1 cellular context compared by ENCODE assay signal in the genomic region with DNA sequence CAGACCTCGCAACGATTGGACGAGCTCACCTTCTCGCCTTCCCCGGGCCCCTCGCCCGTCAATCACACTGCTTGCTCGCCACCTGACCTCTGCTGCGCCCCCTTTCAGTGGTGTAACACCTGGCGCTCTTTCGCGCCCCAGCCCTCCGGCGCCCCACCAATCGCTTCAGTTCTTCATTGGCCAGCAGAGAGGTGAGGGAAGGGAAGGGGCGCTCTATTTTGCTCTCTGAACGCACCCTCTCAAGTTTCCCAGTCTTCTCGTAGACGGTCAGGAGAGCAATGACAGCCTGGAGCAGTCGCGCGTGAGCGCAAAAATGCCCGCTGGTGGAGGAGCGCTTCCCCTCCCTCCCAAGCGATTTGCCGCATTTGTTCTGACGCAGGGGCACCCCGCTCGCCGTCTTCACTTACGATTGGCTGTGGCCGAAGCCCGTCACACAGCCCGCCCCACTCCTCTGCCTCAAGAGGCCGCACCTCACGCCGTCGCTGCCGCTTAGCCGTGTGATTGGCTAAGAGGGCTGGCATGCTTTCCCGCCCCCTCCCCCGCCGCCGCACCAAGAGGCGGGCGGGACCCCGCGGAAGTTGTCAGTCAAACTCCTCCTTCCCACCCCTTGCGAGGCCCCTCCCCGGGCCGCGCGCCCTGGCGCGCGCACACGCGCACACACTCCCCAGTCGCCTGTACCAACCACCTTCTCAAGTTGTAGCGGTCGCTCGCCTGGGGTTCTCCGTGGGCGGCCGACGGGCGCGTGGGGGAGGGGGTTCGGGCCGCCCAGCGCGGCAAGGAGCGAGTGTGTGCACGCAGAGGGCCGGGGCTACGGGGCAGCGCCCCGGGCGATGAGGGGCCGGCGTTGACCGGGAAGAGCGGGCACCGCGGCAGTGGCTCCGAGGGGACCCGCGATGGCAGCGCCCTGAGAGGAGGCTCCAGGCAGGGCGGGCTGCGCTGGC.
TF ChIP-seq lines count a peak whose summit lies in the region.

A gene (plus strand): TSS at position 667 of the 941 bp plus-strand sequence. CDS start 701 bp downstream, outside the sequence.

TF ChIP-seq in K562, 482 proteins besides CTCF, POLR2A, EP300 and RAD21 (continued from another document and continues in another):
- TF ChIP-seq, protein P1, sequence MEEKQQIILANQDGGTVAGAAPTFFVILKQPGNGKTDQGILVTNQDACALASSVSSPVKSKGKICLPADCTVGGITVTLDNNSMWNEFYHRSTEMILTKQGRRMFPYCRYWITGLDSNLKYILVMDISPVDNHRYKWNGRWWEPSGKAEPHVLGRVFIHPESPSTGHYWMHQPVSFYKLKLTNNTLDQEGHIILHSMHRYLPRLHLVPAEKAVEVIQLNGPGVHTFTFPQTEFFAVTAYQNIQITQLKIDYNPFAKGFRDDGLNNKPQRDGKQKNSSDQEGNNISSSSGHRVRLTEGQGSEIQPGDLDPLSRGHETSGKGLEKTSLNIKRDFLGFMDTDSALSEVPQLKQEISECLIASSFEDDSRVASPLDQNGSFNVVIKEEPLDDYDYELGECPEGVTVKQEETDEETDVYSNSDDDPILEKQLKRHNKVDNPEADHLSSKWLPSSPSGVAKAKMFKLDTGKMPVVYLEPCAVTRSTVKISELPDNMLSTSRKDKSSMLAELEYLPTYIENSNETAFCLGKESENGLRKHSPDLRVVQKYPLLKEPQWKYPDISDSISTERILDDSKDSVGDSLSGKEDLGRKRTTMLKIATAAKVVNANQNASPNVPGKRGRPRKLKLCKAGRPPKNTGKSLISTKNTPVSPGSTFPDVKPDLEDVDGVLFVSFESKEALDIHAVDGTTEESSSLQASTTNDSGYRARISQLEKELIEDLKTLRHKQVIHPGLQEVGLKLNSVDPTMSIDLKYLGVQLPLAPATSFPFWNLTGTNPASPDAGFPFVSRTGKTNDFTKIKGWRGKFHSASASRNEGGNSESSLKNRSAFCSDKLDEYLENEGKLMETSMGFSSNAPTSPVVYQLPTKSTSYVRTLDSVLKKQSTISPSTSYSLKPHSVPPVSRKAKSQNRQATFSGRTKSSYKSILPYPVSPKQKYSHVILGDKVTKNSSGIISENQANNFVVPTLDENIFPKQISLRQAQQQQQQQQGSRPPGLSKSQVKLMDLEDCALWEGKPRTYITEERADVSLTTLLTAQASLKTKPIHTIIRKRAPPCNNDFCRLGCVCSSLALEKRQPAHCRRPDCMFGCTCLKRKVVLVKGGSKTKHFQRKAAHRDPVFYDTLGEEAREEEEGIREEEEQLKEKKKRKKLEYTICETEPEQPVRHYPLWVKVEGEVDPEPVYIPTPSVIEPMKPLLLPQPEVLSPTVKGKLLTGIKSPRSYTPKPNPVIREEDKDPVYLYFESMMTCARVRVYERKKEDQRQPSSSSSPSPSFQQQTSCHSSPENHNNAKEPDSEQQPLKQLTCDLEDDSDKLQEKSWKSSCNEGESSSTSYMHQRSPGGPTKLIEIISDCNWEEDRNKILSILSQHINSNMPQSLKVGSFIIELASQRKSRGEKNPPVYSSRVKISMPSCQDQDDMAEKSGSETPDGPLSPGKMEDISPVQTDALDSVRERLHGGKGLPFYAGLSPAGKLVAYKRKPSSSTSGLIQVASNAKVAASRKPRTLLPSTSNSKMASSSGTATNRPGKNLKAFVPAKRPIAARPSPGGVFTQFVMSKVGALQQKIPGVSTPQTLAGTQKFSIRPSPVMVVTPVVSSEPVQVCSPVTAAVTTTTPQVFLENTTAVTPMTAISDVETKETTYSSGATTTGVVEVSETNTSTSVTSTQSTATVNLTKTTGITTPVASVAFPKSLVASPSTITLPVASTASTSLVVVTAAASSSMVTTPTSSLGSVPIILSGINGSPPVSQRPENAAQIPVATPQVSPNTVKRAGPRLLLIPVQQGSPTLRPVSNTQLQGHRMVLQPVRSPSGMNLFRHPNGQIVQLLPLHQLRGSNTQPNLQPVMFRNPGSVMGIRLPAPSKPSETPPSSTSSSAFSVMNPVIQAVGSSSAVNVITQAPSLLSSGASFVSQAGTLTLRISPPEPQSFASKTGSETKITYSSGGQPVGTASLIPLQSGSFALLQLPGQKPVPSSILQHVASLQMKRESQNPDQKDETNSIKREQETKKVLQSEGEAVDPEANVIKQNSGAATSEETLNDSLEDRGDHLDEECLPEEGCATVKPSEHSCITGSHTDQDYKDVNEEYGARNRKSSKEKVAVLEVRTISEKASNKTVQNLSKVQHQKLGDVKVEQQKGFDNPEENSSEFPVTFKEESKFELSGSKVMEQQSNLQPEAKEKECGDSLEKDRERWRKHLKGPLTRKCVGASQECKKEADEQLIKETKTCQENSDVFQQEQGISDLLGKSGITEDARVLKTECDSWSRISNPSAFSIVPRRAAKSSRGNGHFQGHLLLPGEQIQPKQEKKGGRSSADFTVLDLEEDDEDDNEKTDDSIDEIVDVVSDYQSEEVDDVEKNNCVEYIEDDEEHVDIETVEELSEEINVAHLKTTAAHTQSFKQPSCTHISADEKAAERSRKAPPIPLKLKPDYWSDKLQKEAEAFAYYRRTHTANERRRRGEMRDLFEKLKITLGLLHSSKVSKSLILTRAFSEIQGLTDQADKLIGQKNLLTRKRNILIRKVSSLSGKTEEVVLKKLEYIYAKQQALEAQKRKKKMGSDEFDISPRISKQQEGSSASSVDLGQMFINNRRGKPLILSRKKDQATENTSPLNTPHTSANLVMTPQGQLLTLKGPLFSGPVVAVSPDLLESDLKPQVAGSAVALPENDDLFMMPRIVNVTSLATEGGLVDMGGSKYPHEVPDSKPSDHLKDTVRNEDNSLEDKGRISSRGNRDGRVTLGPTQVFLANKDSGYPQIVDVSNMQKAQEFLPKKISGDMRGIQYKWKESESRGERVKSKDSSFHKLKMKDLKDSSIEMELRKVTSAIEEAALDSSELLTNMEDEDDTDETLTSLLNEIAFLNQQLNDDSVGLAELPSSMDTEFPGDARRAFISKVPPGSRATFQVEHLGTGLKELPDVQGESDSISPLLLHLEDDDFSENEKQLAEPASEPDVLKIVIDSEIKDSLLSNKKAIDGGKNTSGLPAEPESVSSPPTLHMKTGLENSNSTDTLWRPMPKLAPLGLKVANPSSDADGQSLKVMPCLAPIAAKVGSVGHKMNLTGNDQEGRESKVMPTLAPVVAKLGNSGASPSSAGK (IDR thresholded peaks at IDR 0.05) = peak; percentile 73
- TF ChIP-seq SMARCA5 (IDR thresholded peaks at IDR 0.05) = no peak
- TF ChIP-seq ZNF212 (CRISPR knock-in tag; IDR thresholded peaks at IDR 0.05) = peak; percentile 86; the same call in 1 of the 2 replicates
- TF ChIP-seq, protein P2, sequence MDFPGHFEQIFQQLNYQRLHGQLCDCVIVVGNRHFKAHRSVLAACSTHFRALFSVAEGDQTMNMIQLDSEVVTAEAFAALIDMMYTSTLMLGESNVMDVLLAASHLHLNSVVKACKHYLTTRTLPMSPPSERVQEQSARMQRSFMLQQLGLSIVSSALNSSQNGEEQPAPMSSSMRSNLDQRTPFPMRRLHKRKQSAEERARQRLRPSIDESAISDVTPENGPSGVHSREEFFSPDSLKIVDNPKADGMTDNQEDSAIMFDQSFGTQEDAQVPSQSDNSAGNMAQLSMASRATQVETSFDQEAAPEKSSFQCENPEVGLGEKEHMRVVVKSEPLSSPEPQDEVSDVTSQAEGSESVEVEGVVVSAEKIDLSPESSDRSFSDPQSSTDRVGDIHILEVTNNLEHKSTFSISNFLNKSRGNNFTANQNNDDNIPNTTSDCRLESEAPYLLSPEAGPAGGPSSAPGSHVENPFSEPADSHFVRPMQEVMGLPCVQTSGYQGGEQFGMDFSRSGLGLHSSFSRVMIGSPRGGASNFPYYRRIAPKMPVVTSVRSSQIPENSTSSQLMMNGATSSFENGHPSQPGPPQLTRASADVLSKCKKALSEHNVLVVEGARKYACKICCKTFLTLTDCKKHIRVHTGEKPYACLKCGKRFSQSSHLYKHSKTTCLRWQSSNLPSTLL (IDR thresholded peaks at IDR 0.05) = no peak
- peak; percentile 100 for TF ChIP-seq CTBP1 (IDR thresholded peaks at IDR 0.05; ENCODE audit: borderline replicate concordance)
- TF ChIP-seq PRMT5 (CRISPR knock-in tag; IDR thresholded peaks at IDR 0.05) = no peak
- TF ChIP-seq MAFG (tag; conservative IDR thresholded peaks at IDR 0.05) = no peak
- no peak for TF ChIP-seq TRIM28 (IDR thresholded peaks at IDR 0.05)
- TF ChIP-seq, protein P3, sequence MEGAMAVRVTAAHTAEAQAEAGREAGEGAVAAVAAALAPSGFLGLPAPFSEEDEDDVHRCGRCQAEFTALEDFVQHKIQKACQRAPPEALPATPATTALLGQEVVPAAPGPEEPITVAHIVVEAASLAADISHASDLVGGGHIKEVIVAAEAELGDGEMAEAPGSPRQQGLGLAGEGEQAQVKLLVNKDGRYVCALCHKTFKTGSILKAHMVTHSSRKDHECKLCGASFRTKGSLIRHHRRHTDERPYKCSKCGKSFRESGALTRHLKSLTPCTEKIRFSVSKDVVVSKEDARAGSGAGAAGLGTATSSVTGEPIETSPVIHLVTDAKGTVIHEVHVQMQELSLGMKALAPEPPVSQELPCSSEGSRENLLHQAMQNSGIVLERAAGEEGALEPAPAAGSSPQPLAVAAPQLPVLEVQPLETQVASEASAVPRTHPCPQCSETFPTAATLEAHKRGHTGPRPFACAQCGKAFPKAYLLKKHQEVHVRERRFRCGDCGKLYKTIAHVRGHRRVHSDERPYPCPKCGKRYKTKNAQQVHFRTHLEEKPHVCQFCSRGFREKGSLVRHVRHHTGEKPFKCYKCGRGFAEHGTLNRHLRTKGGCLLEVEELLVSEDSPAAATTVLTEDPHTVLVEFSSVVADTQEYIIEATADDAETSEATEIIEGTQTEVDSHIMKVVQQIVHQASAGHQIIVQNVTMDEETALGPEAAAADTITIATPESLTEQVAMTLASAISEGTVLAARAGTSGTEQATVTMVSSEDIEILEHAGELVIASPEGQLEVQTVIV (CRISPR knock-in tag; IDR thresholded peaks at IDR 0.05; ENCODE audit: borderline replicate concordance) = no peak
- peak; percentile 53 for TF ChIP-seq SMAD1 (IDR thresholded peaks at IDR 0.05; ENCODE audit: low read depth, low read length, partially characterized antibody)
- TF ChIP-seq SMARCC2 (IDR thresholded peaks at IDR 0.05; ENCODE audit: low read depth) = 0 out of 2 replicates have a peak, but pooled peaks have one; percentile 36
- peak; percentile 80; the same call in 1 of the 2 replicates for TF ChIP-seq NR4A1 (CRISPR knock-in tag; IDR thresholded peaks at IDR 0.05)
- TF ChIP-seq NR4A1 (tag; IDR thresholded peaks at IDR 0.05) = peak; percentile 78; the same call in 1 of the 2 replicates
- no peak for TF ChIP-seq ZKSCAN3 (CRISPR knock-in tag; IDR thresholded peaks at IDR 0.05)
- TF ChIP-seq ZBTB8A (IDR thresholded peaks at IDR 0.05; ENCODE audit: partially characterized antibody) = no peak
- 0 out of 2 replicates have a peak, but pooled peaks have one; percentile 74 for TF ChIP-seq RFX7 (CRISPR knock-in tag; IDR thresholded peaks at IDR 0.05)
- no peak for TF ChIP-seq PURB (CRISPR knock-in tag; IDR thresholded peaks at IDR 0.05; ENCODE audit: low read depth)
- TF ChIP-seq, protein P4, sequence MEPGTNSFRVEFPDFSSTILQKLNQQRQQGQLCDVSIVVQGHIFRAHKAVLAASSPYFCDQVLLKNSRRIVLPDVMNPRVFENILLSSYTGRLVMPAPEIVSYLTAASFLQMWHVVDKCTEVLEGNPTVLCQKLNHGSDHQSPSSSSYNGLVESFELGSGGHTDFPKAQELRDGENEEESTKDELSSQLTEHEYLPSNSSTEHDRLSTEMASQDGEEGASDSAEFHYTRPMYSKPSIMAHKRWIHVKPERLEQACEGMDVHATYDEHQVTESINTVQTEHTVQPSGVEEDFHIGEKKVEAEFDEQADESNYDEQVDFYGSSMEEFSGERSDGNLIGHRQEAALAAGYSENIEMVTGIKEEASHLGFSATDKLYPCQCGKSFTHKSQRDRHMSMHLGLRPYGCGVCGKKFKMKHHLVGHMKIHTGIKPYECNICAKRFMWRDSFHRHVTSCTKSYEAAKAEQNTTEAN (CRISPR knock-in tag; IDR thresholded peaks at IDR 0.05) = no peak
- TF ChIP-seq NBN (IDR thresholded peaks at IDR 0.05; ENCODE audit: low read depth) = peak; percentile 71; the same call in 1 of the 2 replicates
- no peak for TF ChIP-seq WHSC1 (IDR thresholded peaks at IDR 0.05; ENCODE audit: low read length)
- TF ChIP-seq NFIX (CRISPR knock-in tag; IDR thresholded peaks at IDR 0.05; ENCODE audit: low read depth) = no peak
- TF ChIP-seq, protein P5, sequence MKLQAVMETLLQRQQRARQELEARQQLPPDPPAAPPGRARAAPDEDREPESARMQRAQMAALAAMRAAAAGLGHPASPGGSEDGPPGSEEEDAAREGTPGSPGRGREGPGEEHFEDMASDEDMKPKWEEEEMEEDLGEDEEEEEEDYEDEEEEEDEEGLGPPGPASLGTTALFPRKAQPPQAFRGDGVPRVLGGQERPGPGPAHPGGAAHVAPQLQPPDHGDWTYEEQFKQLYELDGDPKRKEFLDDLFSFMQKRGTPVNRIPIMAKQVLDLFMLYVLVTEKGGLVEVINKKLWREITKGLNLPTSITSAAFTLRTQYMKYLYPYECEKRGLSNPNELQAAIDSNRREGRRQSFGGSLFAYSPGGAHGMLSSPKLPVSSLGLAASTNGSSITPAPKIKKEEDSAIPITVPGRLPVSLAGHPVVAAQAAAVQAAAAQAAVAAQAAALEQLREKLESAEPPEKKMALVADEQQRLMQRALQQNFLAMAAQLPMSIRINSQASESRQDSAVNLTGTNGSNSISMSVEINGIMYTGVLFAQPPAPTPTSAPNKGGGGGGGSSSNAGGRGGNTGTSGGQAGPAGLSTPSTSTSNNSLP (IDR thresholded peaks at IDR 0.05; ENCODE audit: borderline replicate concordance, low read depth, low read length) = no peak
- TF ChIP-seq CBX5 (IDR thresholded peaks at IDR 0.05; ENCODE audit: borderline replicate concordance, low read depth) = no peak
- no peak; the same call in none of the 2 replicates for TF ChIP-seq HCFC1 (IDR thresholded peaks at IDR 0.05; ENCODE audit: low read depth, low read length)
- peak; percentile 61 for TF ChIP-seq ESRRA (IDR thresholded peaks at IDR 0.05; ENCODE audit: borderline replicate concordance, low read depth)
- TF ChIP-seq U2AF1 (optimal IDR thresholded peaks at IDR 0.05; ENCODE audit: low read depth, low read length) = peak; percentile 24
- TF ChIP-seq CREM (IDR thresholded peaks at IDR 0.05; ENCODE audit: low read depth) = peak; percentile 94
- no peak; the same call in 1 of the 2 replicates for TF ChIP-seq PYGO2 (tag; IDR thresholded peaks at IDR 0.05)
- no peak for TF ChIP-seq ZNF174 (CRISPR knock-in tag; IDR thresholded peaks at IDR 0.05)
- TF ChIP-seq ZBTB1 (CRISPR knock-in tag; IDR thresholded peaks at IDR 0.05; ENCODE audit: borderline replicate concordance, low read depth) = peak; percentile 72
